ENCODE assay signal across 5 cellular contexts in the genomic region with DNA sequence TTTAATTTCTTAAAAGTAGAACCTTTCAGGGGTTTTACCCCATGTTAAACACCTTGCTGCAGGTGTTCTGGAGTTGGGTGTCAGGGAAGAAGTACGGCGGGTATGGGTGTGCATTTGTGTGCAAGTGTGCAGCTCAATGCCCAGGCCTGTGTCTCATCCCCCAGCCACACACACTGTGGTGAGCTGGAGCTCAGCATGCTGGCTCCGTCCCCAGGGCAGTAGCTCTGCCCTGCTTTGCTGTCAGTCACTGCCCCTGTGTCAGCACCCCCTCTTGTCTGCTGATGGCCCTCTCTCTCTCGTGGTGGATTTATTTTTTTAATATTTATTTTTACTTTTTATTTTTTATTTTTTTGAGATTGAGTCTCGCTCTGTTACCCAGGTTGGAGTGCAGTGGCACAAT. TPM values are rescaled to one million over a fixed set of nuclear protein-coding genes. Genes with fewer than 3 reads are reported as not detected.
"Had no signal": no experiment of that assay in that cellular context is flagged by ENCODE, and none has a peak within 500 bp of the region (broad histone marks: within the 10 kb centered on the region; RNA-seq: fewer than 3 reads in every experiment).

No MANE protein-coding gene starts in this region.

- DNase-seq: H9, HCEC 1CT, IMR-90 had no signal

- H3K4me3 ChIP-seq: GM23338 had no signal

- ATAC-seq: GM23338 had no signal

RNA-seq across cellular contexts. Expression of gene MYO18B, which starts 35.8 kb away (rescaled TPM):
- total RNA-seq: HT-29 had no signal
- polyA plus RNA-seq: IMR-90 had no signal
